In genomic region chr1:89190017-89190416, GRCh38 we compare ENCODE assay signal across 27 cellular contexts. TPM values are rescaled to one million over a fixed set of nuclear protein-coding genes. Genes with fewer than 3 reads are reported as not detected.
DNase-seq lines count a peak whose midpoint lies in the region; ATAC-seq, FAIRE-seq and TF ChIP-seq lines count a peak whose summit lies in the region.
"Had no signal": no experiment of that assay in that cellular context is flagged by ENCODE, and none has a peak within 500 bp of the region (broad histone marks: within the 10 kb centered on the region; RNA-seq: fewer than 3 reads in every experiment).

No MANE protein-coding gene starts in this region.

- H3K79me2 ChIP-seq in K562 (ENCODE audit: control insufficient read depth, insufficient read depth, low read length): no peaks in the 10 kb centered on the region

- in situ Hi-C loops in IMR-90 (cut with MboI; ENCODE audit: low sequenced_read_pairs) (no loop called here), K562 (cut with MboI) (no loop called here)

- peaks cover 87 to 96% of the 10 kb centered on the region in 2 donors for H3K36me3 Mint-ChIP-seq in CD4-positive, alpha-beta memory T cell
- peaks cover 25 to 88% (median 64%) of the 10 kb centered on the region in 5 donors for H3K36me3 Mint-ChIP-seq in naive thymus-derived CD4-positive, alpha-beta T cell
- peaks cover 25 to 44% of the 10 kb centered on the region in 2 donors for H3K36me3 Mint-ChIP-seq in stimulated activated naive B cell treated with anti-CD40 and anti-IgM and Interleukin-4, amounts not matched to agents 10 μg/mL and 1 μg/mL and 100 μg/mL, for 72 hours

- CTCF ChIA-PET in CD4-positive, alpha-beta memory T cell (lab: Charles Lee; ENCODE audit: partially characterized antibody): interaction anchor here (0.6 to 2.1 kb wide), 2 partner anchors 168 to 206 kb away, joined by 3 to 8 read pairs; no protein-coding TSS in a partner anchor
- CTCF ChIA-PET in IMR-90 (lab: Yijun Ruan, JAX) (interaction anchor here (1.0 to 1.4 kb wide), 2 partner anchors 11 to 13 kb away, joined by 3 to 4 read pairs; no protein-coding TSS in a partner anchor), K562 (lab: Yijun Ruan, JAX; ENCODE audit: low intra/inter-chr PET ratio) (no interaction called here)
- CTCF ChIA-PET in naive thymus-derived CD4-positive, alpha-beta T cell (lab: Charles Lee): interaction anchor here (1.1 kb wide), 1 partner anchor 10 kb away, joined by 3 read pairs; no protein-coding TSS in a partner anchor

- H4K8ac ChIP-seq in IMR-90 (ENCODE audit: low read depth in 2 of 2, low read length in 2 of 2): no peak overlapping the region

- peaks cover 74% of the 10 kb centered on the region for H3K36me3 ChIP-seq in CD4-positive, alpha-beta memory T cell (ENCODE audit: insufficient read depth, low read length)
- H3K36me3 ChIP-seq in IMR-90 (ENCODE audit: control insufficient read depth, insufficient read depth, low read length): no peaks in the 10 kb centered on the region
- H3K36me3 ChIP-seq in K562 (ENCODE audit: control insufficient read depth, insufficient read depth, low read length): no peaks in the 10 kb centered on the region
- H3K36me3 ChIP-seq in naive thymus-derived CD4-positive, alpha-beta T cell (ENCODE audit: control insufficient read depth in 2 of 3, insufficient read depth in 3 of 3, low read length in 3 of 3): peaks cover 24 to 73% (median 29%) of the 10 kb centered on the region in 3 experiments
- H3K36me3 ChIP-seq: HAP-1, SJCRH30 had no signal

- H4K5ac ChIP-seq in IMR-90 (ENCODE audit: low read depth, low read length): no peak overlapping the region

- TF ChIP-seq RAD21 in IMR-90 (IDR thresholded peaks at IDR 0.05; ENCODE audit: low read length): no peak
- no peak for TF ChIP-seq RAD21 in K562 (CRISPR knock-in tag; conservative IDR thresholded peaks at IDR 0.05 in 1 of 2, IDR thresholded peaks at IDR 0.05 in 1 of 2)

- H3K18ac ChIP-seq in IMR-90 (ENCODE audit: low read depth, low read length): no peak overlapping the region

- FAIRE-seq in K562 (lab: Jason Lieb, UNC): no peak
- FAIRE-seq: A204.1, GM12878 had no signal

- no peak overlapping the region for H2AFZ ChIP-seq in IMR-90 (replicated peaks; ENCODE audit: low read length, poor library complexity)
- no peak overlapping the region for H2AFZ ChIP-seq in K562 (ENCODE audit: low read depth, low read length)

- dilution Hi-C loops in IMR-90 (cut with HindIII; ENCODE audit: low sequenced_read_pairs, unreplicated experiment): no loop called here

- H3K4me1 ChIP-seq in CD4-positive, alpha-beta memory T cell (ENCODE audit: insufficient read depth, low read length): peaks cover 34% of the 10 kb centered on the region
- H3K4me1 ChIP-seq in IMR-90 (ENCODE audit: control insufficient read depth, insufficient read depth, low read length) (no peaks in the 10 kb centered on the region), K562 (replicated peaks in 1 of 2; ENCODE audit: control insufficient read depth in 2 of 2, insufficient read depth in 2 of 2, low read length in 2 of 2) (no peaks in the 10 kb centered on the region)
- H3K4me1 ChIP-seq in naive thymus-derived CD4-positive, alpha-beta T cell (ENCODE audit: control insufficient read depth in 2 of 2, insufficient read depth in 2 of 2, low read length in 2 of 2): peaks cover 7 to 12% of the 10 kb centered on the region in 2 donors
- H3K4me1 ChIP-seq: Caco-2, HAP-1, SJCRH30 had no signal

- no peaks in the 10 kb centered on the region for H3K9me3 Mint-ChIP-seq in CD4-positive, alpha-beta memory T cell
- no peaks in the 10 kb centered on the region for H3K9me3 Mint-ChIP-seq in naive thymus-derived CD4-positive, alpha-beta T cell
- no peaks in the 10 kb centered on the region for H3K9me3 Mint-ChIP-seq in stimulated activated naive B cell treated with anti-CD40 and anti-IgM and Interleukin-4, amounts not matched to agents 10 μg/mL and 1 μg/mL and 100 μg/mL, for 72 hours
- H3K9me3 Mint-ChIP-seq: CD8-positive, alpha-beta T cell had no signal

- H3K4ac ChIP-seq in IMR-90 (ENCODE audit: low read depth, low read length): no peak overlapping the region

- no peak overlapping the region for H3K56ac ChIP-seq in IMR-90 (ENCODE audit: extremely low read depth, insufficient read depth, low read length)

- no peak overlapping the region for H3K14ac ChIP-seq in IMR-90 (replicated peaks; ENCODE audit: low read depth, low read length)

- intact Hi-C loops in CD4-positive, alpha-beta memory T cell (cut with micrococcal nuclease): no loop called here
- intact Hi-C loops in IMR-90 (cut with micrococcal nuclease): no loop called here
- intact Hi-C loops in K562 (cut with micrococcal nuclease): loop anchor here (10.0 kb wide), 1 partner anchor 165 kb away; no protein-coding TSS in a partner anchor
- intact Hi-C loops in naive thymus-derived CD4-positive, alpha-beta T cell (cut with micrococcal nuclease): loop anchor here in 1 of 2 donors (1.0 to 10.0 kb wide), 2 partner anchors 8 to 265 kb away; partner anchors contain the start of gene GBP4

- H3K79me1 ChIP-seq in IMR-90 (ENCODE audit: low read depth in 1 of 2, low read length in 2 of 2): no peaks in the 10 kb centered on the region

- no peaks in the 10 kb centered on the region for H3K27me3 ChIP-seq in CD4-positive, alpha-beta memory T cell (ENCODE audit: insufficient read depth, low read length)
- H3K27me3 ChIP-seq in IMR-90 (ENCODE audit: control insufficient read depth, insufficient read depth, low read length): no peaks in the 10 kb centered on the region; the same call in 1 of the 2 replicates
- no peaks in the 10 kb centered on the region for H3K27me3 ChIP-seq in K562 (ENCODE audit: control insufficient read depth in 2 of 2, insufficient read depth in 2 of 2, low read length in 2 of 2)
- H3K27me3 ChIP-seq in naive thymus-derived CD4-positive, alpha-beta T cell (ENCODE audit: control insufficient read depth in 2 of 2, insufficient read depth in 2 of 2, low read length in 2 of 2): no peaks in the 10 kb centered on the region
- H3K27me3 ChIP-seq: SJCRH30 had no signal

- no peak overlapping the region for H3K27ac ChIP-seq in CD4-positive, alpha-beta memory T cell (ENCODE audit: low read depth, low read length)
- H3K27ac ChIP-seq in IMR-90 (ENCODE audit: insufficient read depth, low read length): no peak overlapping the region
- H3K27ac ChIP-seq in K562 (ENCODE audit: extremely low read depth, low read depth, low read length): no peak overlapping the region
- no peak overlapping the region for H3K27ac ChIP-seq in naive thymus-derived CD4-positive, alpha-beta T cell (ENCODE audit: low read depth, low read length)
- H3K27ac ChIP-seq: SJCRH30 had no signal

- H3K9ac ChIP-seq in IMR-90 (ENCODE audit: low read depth, low read length): no peak overlapping the region
- H3K9ac ChIP-seq in K562 (ENCODE audit: insufficient read depth in 1 of 2, low read depth in 2 of 2, low read length in 2 of 2): no peak overlapping the region

- H2BK120ac ChIP-seq in IMR-90 (ENCODE audit: low read depth, low read length): no peak overlapping the region

- H3K23ac ChIP-seq in IMR-90 (ENCODE audit: low read depth, low read length): no peak overlapping the region

- H2AK9ac ChIP-seq in IMR-90 (replicated peaks; ENCODE audit: low read depth, low read length, poor library complexity): no peak overlapping the region

- H3K4me3 ChIP-seq in CD4-positive, alpha-beta memory T cell (ENCODE audit: low read length in 2 of 2): no peak overlapping the region
- H3K4me3 ChIP-seq in IMR-90 (ENCODE audit: insufficient read depth, low read depth, low read length): no peak overlapping the region
- no peak overlapping the region for H3K4me3 ChIP-seq in K562
- no peak overlapping the region for H3K4me3 ChIP-seq in naive thymus-derived CD4-positive, alpha-beta T cell (ENCODE audit: low read length)
- H3K4me3 ChIP-seq: GM12878, HAP-1, SJCRH30 had no signal

- no peak for DNase-seq in CD4-positive, alpha-beta memory T cell
- DNase-seq in IMR-90 (no peak), K562 (ENCODE audit: extremely low read depth in 1 of 4, low spot score in 3 of 4) (no peak), NCI-H187 (lab: John Stamatoyannopoulos, UW) (no peak)
- DNase-seq in naive thymus-derived CD4-positive, alpha-beta T cell: no peak
- DNase-seq in stimulated activated naive B cell treated with anti-CD40 and anti-IgM and Interleukin-4, amounts not matched to agents 10 μg/mL and 1 μg/mL and 100 μg/mL, for 72 hours: no peak
- DNase-seq: C1 segment of cervical spinal cord; Caco-2; CD8-positive, alpha-beta T cell; EL; GDM1; GOT3; Karpas-422; NCI-H1092; NCI-H1417 treated with DMSO at 0.1 percent for 48 hours; NCI-H187 treated with DMSO at 0.1 percent for 48 hours; NCI-H2171 treated with DMSO at 0.1 percent for 48 hours; NCI-H345; NCI-H524; NCI-H748 treated with DMSO at 0.1 percent for 48 hours; SJCRH30 had no signal

- no peak overlapping the region for H2AK5ac ChIP-seq in IMR-90 (ENCODE audit: low read depth, low read length)

- ATAC-seq in IMR-90 (ENCODE audit: low read depth) (peak; percentile 37; the same call in 1 of the 2 replicates), K562 (peak; percentile 73), GM18511 (IDR thresholded peaks at IDR 0.05; ENCODE audit: unreplicated experiment) (no peak)
- no peak for ATAC-seq in naive thymus-derived CD4-positive, alpha-beta T cell
- no peak for ATAC-seq in stimulated activated naive B cell treated with anti-CD40 and anti-IgM and Interleukin-4, amounts not matched to agents 10 μg/mL and 1 μg/mL and 100 μg/mL, for 72 hours (replicated peaks)
- ATAC-seq: CD8-positive, alpha-beta T cell; GM12878; Right ventricle myocardium inferior had no signal

- H3K27me3 Mint-ChIP-seq in CD4-positive, alpha-beta memory T cell: no peaks in the 10 kb centered on the region
- no peaks in the 10 kb centered on the region for H3K27me3 Mint-ChIP-seq in naive thymus-derived CD4-positive, alpha-beta T cell
- H3K27me3 Mint-ChIP-seq in stimulated activated naive B cell treated with anti-CD40 and anti-IgM and Interleukin-4, amounts not matched to agents 10 μg/mL and 1 μg/mL and 100 μg/mL, for 72 hours: no peaks in the 10 kb centered on the region

- no peaks in the 10 kb centered on the region for H3K9me3 ChIP-seq in CD4-positive, alpha-beta memory T cell (ENCODE audit: control insufficient read depth in 1 of 2, low read length in 2 of 2)
- H3K9me3 ChIP-seq in IMR-90 (ENCODE audit: control insufficient read depth, insufficient read depth, low read length) (no peaks in the 10 kb centered on the region), K562 (replicated peaks; ENCODE audit: control insufficient read depth, insufficient read depth, low read depth, low read length) (no peaks in the 10 kb centered on the region)
- no peaks in the 10 kb centered on the region for H3K9me3 ChIP-seq in naive thymus-derived CD4-positive, alpha-beta T cell (ENCODE audit: control insufficient read depth in 2 of 3, low read length in 3 of 3)
- H3K9me3 ChIP-seq: Caco-2, HAP-1, SJCRH30 had no signal

- no peak for TF ChIP-seq EP300 in K562 (IDR thresholded peaks at IDR 0.05; ENCODE audit: low read length)

- POLR2A ChIA-PET in CD4-positive, alpha-beta memory T cell (lab: Charles Lee; ENCODE audit: partially characterized antibody): interaction anchor here (1.1 kb wide), 1 partner anchor 9 kb away, joined by 3 read pairs; no protein-coding TSS in a partner anchor
- POLR2A ChIA-PET in IMR-90 (lab: Charles Lee; ENCODE audit: unreplicated experiment) (no interaction called here), K562 (lab: Yijun Ruan, JAX) (interaction anchor here (0.8 kb wide), 1 partner anchor 26 kb away, joined by 3 read pairs; no protein-coding TSS in a partner anchor)
- POLR2A ChIA-PET in naive thymus-derived CD4-positive, alpha-beta T cell (lab: Charles Lee): interaction anchor here (0.7 kb wide), 1 partner anchor 28 kb away, joined by 4 read pairs; no protein-coding TSS in a partner anchor

- no peak for TF ChIP-seq POLR2A in IMR-90 (IDR thresholded peaks at IDR 0.05; ENCODE audit: low read depth, low read length)
- no peak for TF ChIP-seq POLR2A in K562 (conservative IDR thresholded peaks at IDR 0.05)

- no peak overlapping the region for H2BK20ac ChIP-seq in IMR-90 (ENCODE audit: low read depth, low read length)

- no peaks in the 10 kb centered on the region for H3K9me1 ChIP-seq in IMR-90 (ENCODE audit: insufficient read depth, low read length)
- no peaks in the 10 kb centered on the region for H3K9me1 ChIP-seq in K562 (ENCODE audit: control insufficient read depth, insufficient read depth, low read length)

- BruUV-seq in IMR-90 (replicated peaks; lab: Mats Ljungman, UMichigan) (no TSS peak), K562 (replicated peaks; lab: Mats Ljungman, UMichigan) (no TSS peak)

- no peak overlapping the region for H2BK15ac ChIP-seq in IMR-90 (ENCODE audit: low read depth, low read length)

- H4K20me1 ChIP-seq in IMR-90 (ENCODE audit: insufficient read depth, low read length) (no peaks in the 10 kb centered on the region), K562 (replicated peaks; ENCODE audit: control insufficient read depth, insufficient read depth, low read length) (no peaks in the 10 kb centered on the region)

- TF ChIP-seq CTCF in IMR-90 (conservative IDR thresholded peaks at IDR 0.05; ENCODE audit: low read depth, low read length) (no peak), K562 (IDR thresholded peaks at IDR 0.05 in 2 of 3, conservative IDR thresholded peaks at IDR 0.05 in 1 of 3; ENCODE audit: insufficient read depth in 2 of 3, low read depth in 1 of 3, low read length in 3 of 3) (no peak)

- H2BK5ac ChIP-seq in IMR-90 (ENCODE audit: low read depth, low read length, poor library complexity, severe bottlenecking): no peak overlapping the region

- WGBS in IMR-90 (ENCODE audit: extremely low coverage in 2 of 2, insufficient read length in 1 of 2), 2 experiments: no CpG with 5 or more reads among the region's 4 CpGs
- 0% methylated on average over 4 of the region's 4 CpGs for WGBS in K562 (ENCODE audit: insufficient coverage, low coverage, missing lambda C conversion rate)

- H3K4me3 Mint-ChIP-seq in CD4-positive, alpha-beta memory T cell: no peak overlapping the region
- H3K4me3 Mint-ChIP-seq in naive thymus-derived CD4-positive, alpha-beta T cell: no peak overlapping the region
- no peak overlapping the region for H3K4me3 Mint-ChIP-seq in stimulated activated naive B cell treated with anti-CD40 and anti-IgM and Interleukin-4, amounts not matched to agents 10 μg/mL and 1 μg/mL and 100 μg/mL, for 72 hours
- H3K4me3 Mint-ChIP-seq: CD8-positive, alpha-beta T cell had no signal

- H3K27ac Mint-ChIP-seq in CD4-positive, alpha-beta memory T cell: peak overlapping the region in 4 of 7 donors; percentile 41 to 70 (median 66)
- peak overlapping the region in 5 of 9 donors; percentile 19 to 80 (median 67) for H3K27ac Mint-ChIP-seq in naive thymus-derived CD4-positive, alpha-beta T cell
- no peak overlapping the region for H3K27ac Mint-ChIP-seq in stimulated activated naive B cell treated with anti-CD40 and anti-IgM and Interleukin-4, amounts not matched to agents 10 μg/mL and 1 μg/mL and 100 μg/mL, for 72 hours

- H3K4me2 ChIP-seq in IMR-90 (ENCODE audit: low read depth, low read length): no peak overlapping the region
- no peak overlapping the region for H3K4me2 ChIP-seq in K562 (ENCODE audit: insufficient read depth, low read length)

- no peak overlapping the region for H4K91ac ChIP-seq in IMR-90 (ENCODE audit: insufficient read depth, low read depth, low read length)

- H3K4me1 Mint-ChIP-seq in CD4-positive, alpha-beta memory T cell: peaks cover 27 to 51% (median 32%) of the 10 kb centered on the region in 4 donors
- H3K4me1 Mint-ChIP-seq in naive thymus-derived CD4-positive, alpha-beta T cell: peaks cover 19 to 61% (median 40%) of the 10 kb centered on the region in 7 donors
- peaks cover 1 to 5% of the 10 kb centered on the region in 2 donors for H3K4me1 Mint-ChIP-seq in stimulated activated naive B cell treated with anti-CD40 and anti-IgM and Interleukin-4, amounts not matched to agents 10 μg/mL and 1 μg/mL and 100 μg/mL, for 72 hours

RNA-seq across cellular contexts. Expression of gene GBP4, which starts 8.7 kb away (rescaled TPM):
- 10 to 100 TPM; 48.5 to 49.5 TPM for total RNA-seq in CD4-positive, alpha-beta memory T cell
- 10 to 100 TPM; 36.8 to 54.3 TPM for polyA plus RNA-seq in CD4-positive, alpha-beta memory T cell
- not detected in 2 replicates for total RNA-seq in IMR-90 (2012; rRNA removed)
- not detected in 2 replicates for polyA plus RNA-seq in IMR-90 (2012; rRNA removed)
- polyA plus RNA-seq in IMR-90 (2012; cell fraction: cytosol; rRNA removed): not detected in 2 replicates
- polyA plus RNA-seq in IMR-90 (2012; cell fraction: nucleus; rRNA removed; ENCODE audit: low replicate concordance): not detected in 2 replicates
- 0.16 and 0.44 TPM in 2 replicates for total RNA-seq in K562 (2011; cell fraction: chromatin; rRNA removed; ENCODE audit: low replicate concordance)
- not detected in 2 replicates for total RNA-seq in K562 (2011; cell fraction: nucleolus; rRNA removed)
- total RNA-seq in K562 (2011; cell fraction: nucleoplasm; rRNA removed): 0.07 TPM in 1 of 2 replicates, not detected in the other
- total RNA-seq in K562 (2014; rRNA removed): 0.05 and 0.08 TPM in 2 replicates
- total RNA-seq in K562 (2014; rRNA removed; fragmentation: Illumina TruSeq; extraction: Trizol): 0.07 and 0.19 TPM in 2 replicates
- 0.04 and 0.22 TPM in 2 replicates for total RNA-seq in K562 (2015; rRNA removed; fragmentation: Illumina TruSeq; extraction: Trizol)
- 0.11 and 0.24 TPM in 2 replicates for total RNA-seq in K562 (2021)
- 0.40 and 1.5 TPM in 2 replicates for polyA plus RNA-seq in K562 (2011; rRNA removed)
- polyA plus RNA-seq in K562 (2011; cell fraction: cytosol; rRNA removed): 0.30 and 1.4 TPM in 2 replicates
- 0.10 and 0.65 TPM in 2 replicates for polyA plus RNA-seq in K562 (2011; cell fraction: nucleus; rRNA removed)
- 0.09 and 0.15 TPM in 2 replicates for polyA plus RNA-seq in K562 (2012)
- 0.04 and 0.11 TPM in 2 replicates for polyA plus RNA-seq in K562 (2014; fragmentation: Illumina TruSeq; extraction: Trizol)
- polyA plus RNA-seq in K562 (2014; fragmentation: Nextera tagmentation; extraction: Ambion mirVana): under 1 TPM; 0.04 to 0.11 TPM
- 0.07 and 0.17 TPM in 2 replicates for polyA plus RNA-seq in K562 (2014; rRNA removed)
- polyA minus RNA-seq in K562 (2011; rRNA and poly(A)+ RNA removed): 0.46 and 1.6 TPM in 2 replicates
- polyA minus RNA-seq in K562 (2011; cell fraction: cytosol; rRNA and poly(A)+ RNA removed): 0.82 and 0.86 TPM in 2 replicates
- polyA minus RNA-seq in K562 (2011; cell fraction: nucleus; rRNA and poly(A)+ RNA removed): under 0.01 and 0.89 TPM in 2 replicates
- 100 to 1,000 TPM in 1 of 5 experiments, 10 to 100 TPM in 4; 29.1 to 174 (median 37.4) TPM for total RNA-seq in naive thymus-derived CD4-positive, alpha-beta T cell
- polyA plus RNA-seq in naive thymus-derived CD4-positive, alpha-beta T cell: 10 to 100 TPM; 36.4 to 49.3 TPM
- total RNA-seq: Caco-2 had no signal

RNA-seq across cellular contexts. Expression of gene GBP7, which starts 14.2 kb away (rescaled TPM):
- under 1 TPM; 0.17 TPM for total RNA-seq in CD4-positive, alpha-beta memory T cell
- not detected for polyA plus RNA-seq in CD4-positive, alpha-beta memory T cell
- not detected in 2 replicates for total RNA-seq in IMR-90 (2012; rRNA removed)
- not detected in 2 replicates for polyA plus RNA-seq in IMR-90 (2012; rRNA removed)
- polyA plus RNA-seq in IMR-90 (2012; cell fraction: cytosol; rRNA removed): not detected in 2 replicates
- not detected in 2 replicates for polyA plus RNA-seq in IMR-90 (2012; cell fraction: nucleus; rRNA removed; ENCODE audit: low replicate concordance)
- not detected in 2 replicates for total RNA-seq in K562 (2011; cell fraction: chromatin; rRNA removed; ENCODE audit: low replicate concordance)
- total RNA-seq in K562 (2011; cell fraction: nucleolus; rRNA removed): not detected in 2 replicates
- total RNA-seq in K562 (2011; cell fraction: nucleoplasm; rRNA removed): not detected in 2 replicates
- total RNA-seq in K562 (2014; rRNA removed): not detected in 2 replicates
- total RNA-seq in K562 (2014; rRNA removed; fragmentation: Illumina TruSeq; extraction: Trizol): not detected in 2 replicates
- total RNA-seq in K562 (2015; rRNA removed; fragmentation: Illumina TruSeq; extraction: Trizol): not detected in 2 replicates
- not detected in 2 replicates for total RNA-seq in K562 (2021)
- not detected in 2 replicates for polyA plus RNA-seq in K562 (2011; rRNA removed)
- not detected in 2 replicates for polyA plus RNA-seq in K562 (2011; cell fraction: cytosol; rRNA removed)
- polyA plus RNA-seq in K562 (2011; cell fraction: nucleus; rRNA removed): not detected in 2 replicates
- 0.03 TPM in 1 of 2 replicates, not detected in the other for polyA plus RNA-seq in K562 (2012)
- polyA plus RNA-seq in K562 (2014; fragmentation: Illumina TruSeq; extraction: Trizol): not detected in 2 replicates
- under 1 TPM in 1 of 2 experiments, not detected in 1; 0.03 TPM for polyA plus RNA-seq in K562 (2014; fragmentation: Nextera tagmentation; extraction: Ambion mirVana)
- polyA plus RNA-seq in K562 (2014; rRNA removed): not detected in 2 replicates
- not detected in 2 replicates for polyA minus RNA-seq in K562 (2011; rRNA and poly(A)+ RNA removed)
- not detected in 2 replicates for polyA minus RNA-seq in K562 (2011; cell fraction: cytosol; rRNA and poly(A)+ RNA removed)
- polyA minus RNA-seq in K562 (2011; cell fraction: nucleus; rRNA and poly(A)+ RNA removed): not detected in 2 replicates
- total RNA-seq in naive thymus-derived CD4-positive, alpha-beta T cell: under 1 TPM in 2 of 5 experiments, not detected in 3; 0.13 to 0.19 TPM
- polyA plus RNA-seq in naive thymus-derived CD4-positive, alpha-beta T cell: not detected
- total RNA-seq: Caco-2, GM12878, Right ventricle myocardium inferior, RPMI7951, SJCRH30 had no signal
- polyA plus RNA-seq: GM12878 had no signal

Comparison
In these comparisons a context has a peak if more than half of its experiments do, and no peak if none do; other contexts are left out.
1. ATAC-seq: peak in IMR-90 (single experiment) and K562 (single experiment); none in naive thymus-derived CD4-positive, alpha-beta T cell (single experiment), GM18511 (single experiment) and stimulated activated naive B cell treated with anti-CD40 and anti-IgM and Interleukin-4, amounts not matched to agents 10 μg/mL and 1 μg/mL and 100 μg/mL, for 72 hours (0 of 2).
2. RNA of gene GBP4, which starts 8.7 kb away (total RNA-seq): 48.5 to 49.5 TPM in CD4-positive, alpha-beta memory T cell and 29.1 to 174 TPM in naive thymus-derived CD4-positive, alpha-beta T cell; 0.04 to 0.44 TPM in K562 and not detected in IMR-90; every median in the first group is over 10 times any median in the second.